ENCODE assay signal across 17 cellular contexts in the genomic region with DNA sequence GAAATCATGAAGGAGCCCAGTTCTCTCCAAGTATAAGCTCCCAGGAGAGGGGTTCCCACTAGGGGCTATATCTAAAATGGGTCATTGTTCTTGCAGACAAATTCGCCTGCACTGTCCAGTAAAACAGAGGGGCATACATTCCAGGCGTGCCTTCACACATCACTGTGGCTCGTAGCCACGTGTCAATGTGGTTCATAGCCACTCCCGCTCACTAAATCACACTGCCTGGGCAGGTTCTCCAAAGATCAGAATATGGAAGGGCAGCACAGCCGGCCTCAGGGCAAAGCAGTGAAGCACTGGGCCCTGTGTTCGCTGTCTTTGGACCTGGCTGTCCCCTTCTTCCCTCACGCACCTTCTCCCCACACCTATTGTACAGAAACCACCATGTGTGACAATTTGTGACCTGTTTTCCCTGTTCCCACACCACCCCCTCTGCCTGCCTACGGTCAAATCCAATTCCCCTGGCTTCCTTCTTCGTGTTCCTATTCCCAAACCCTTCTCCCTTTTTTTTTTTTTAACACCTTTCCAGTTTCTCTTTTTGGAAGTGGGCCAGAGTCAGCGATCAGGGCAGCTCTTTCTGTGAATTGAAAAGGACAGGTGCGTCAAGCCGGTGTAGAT. TPM values are rescaled to one million over a fixed set of nuclear protein-coding genes. Genes with fewer than 3 reads are reported as not detected.
DNase-seq lines count a peak whose midpoint lies in the region; ATAC-seq and TF ChIP-seq lines count a peak whose summit lies in the region.
"Had no signal": no experiment of that assay in that cellular context is flagged by ENCODE, and none has a peak within 500 bp of the region (broad histone marks: within the 10 kb centered on the region; RNA-seq: fewer than 3 reads in every experiment).

No MANE protein-coding gene starts in this region.

- peak overlapping the region; percentile 16 for H3K27ac Mint-ChIP-seq in central memory CD8-positive, alpha-beta T cell (ENCODE audit: low read depth)
- no peak overlapping the region for H3K27ac Mint-ChIP-seq in stimulated activated memory B cell treated with anti-CD40 and anti-IgM and Interleukin-4, amounts not matched to agents 10 μg/mL and 1 μg/mL and 100 μg/mL, for 72 hours

- H3K36me3 Mint-ChIP-seq in activated T-cell treated with anti-CD3 and anti-CD28 coated beads, Interleukin-2, amount 50 U/mL, for 4 hours (ENCODE audit: insufficient read depth), result no peaks in the 10 kb centered on the region
- peaks cover 6% of the 10 kb centered on the region for H3K36me3 Mint-ChIP-seq in central memory CD8-positive, alpha-beta T cell (ENCODE audit: insufficient read depth)
- H3K36me3 Mint-ChIP-seq in stimulated activated memory B cell treated with anti-CD40 and anti-IgM and Interleukin-4, amounts not matched to agents 10 μg/mL and 1 μg/mL and 100 μg/mL, for 72 hours, result no peaks in the 10 kb centered on the region
- H3K36me3 Mint-ChIP-seq: T-cell had no signal

- no peak for DNase-seq in activated T-cell treated with anti-CD3 and anti-CD28 coated beads, Interleukin-2, amount 50 U/mL, for 4 hours
- no peak for DNase-seq in activated T-cell treated with anti-CD3 and anti-CD28 coated beads, Interleukin-2, amount 50 U/mL, for 48 hours
- DNase-seq in NCI-H2171 treated with DMSO at 0.1 percent for 48 hours (lab: John Stamatoyannopoulos, UW) (peak; percentile 20), prostate gland (ENCODE audit: low spot score) (peak; percentile 22), NCI-H1417 treated with DMSO at 0.1 percent for 48 hours (lab: John Stamatoyannopoulos, UW) (no peak)
- no peak for DNase-seq in central memory CD8-positive, alpha-beta T cell (ENCODE audit: low spot score in 2 of 2)
- no peak for DNase-seq in stimulated activated CD4-positive, alpha-beta T cell treated with anti-CD3 and anti-CD28 coated beads, Interleukin-4, amount 100 ng/mL, for 1 hour
- DNase-seq: activated CD4-positive, alpha-beta T cell treated with anti-CD3 and anti-CD28 coated beads for 4 hours; activated effector memory CD4-positive, alpha-beta T cell treated with Interleukin-2 at 50 U/mL for 16 hours; DND-41; MG63; NCI-H2227 treated with DMSO at 0.1 percent for 48 hours; stimulated activated CD4-positive, alpha-beta T cell treated with anti-CD3 and anti-CD28 coated beads, Interleukin-15, amount 100 ng/mL, for 24 hours had no signal

- H3K4me3 Mint-ChIP-seq in activated T-cell treated with anti-CD3 and anti-CD28 coated beads, Interleukin-2, amount 50 U/mL, for 4 hours, result peak overlapping the region; percentile 11
- H3K4me3 Mint-ChIP-seq in central memory CD8-positive, alpha-beta T cell, result peak overlapping the region; percentile 68
- no peak overlapping the region for H3K4me3 Mint-ChIP-seq in stimulated activated memory B cell treated with anti-CD40 and anti-IgM and Interleukin-4, amounts not matched to agents 10 μg/mL and 1 μg/mL and 100 μg/mL, for 72 hours

- H3K27ac ChIP-seq in prostate gland, result no peak overlapping the region
- H3K27ac ChIP-seq: breast epithelium, tibial nerve had no signal

- H3K4me1 Mint-ChIP-seq in activated T-cell treated with anti-CD3 and anti-CD28 coated beads, Interleukin-2, amount 50 U/mL, for 4 hours (ENCODE audit: low read depth), result peaks cover 69% of the 10 kb centered on the region
- peaks cover 69% of the 10 kb centered on the region for H3K4me1 Mint-ChIP-seq in central memory CD8-positive, alpha-beta T cell
- H3K4me1 Mint-ChIP-seq in stimulated activated memory B cell treated with anti-CD40 and anti-IgM and Interleukin-4, amounts not matched to agents 10 μg/mL and 1 μg/mL and 100 μg/mL, for 72 hours, result peaks cover 43% of the 10 kb centered on the region

- H3K27me3 ChIP-seq in prostate gland (replicated peaks; ENCODE audit: insufficient read depth), result no peaks in the 10 kb centered on the region
- H3K27me3 ChIP-seq: breast epithelium, MG63, tibial nerve had no signal

- H3K9me3 ChIP-seq in prostate gland, result no peaks in the 10 kb centered on the region
- H3K9me3 ChIP-seq: breast epithelium, MG63, tibial nerve had no signal

- peaks cover 2% of the 10 kb centered on the region for H3K27me3 Mint-ChIP-seq in activated T-cell treated with anti-CD3 and anti-CD28 coated beads, Interleukin-2, amount 50 U/mL, for 4 hours (ENCODE audit: low read depth)
- no peaks in the 10 kb centered on the region for H3K27me3 Mint-ChIP-seq in central memory CD8-positive, alpha-beta T cell
- H3K27me3 Mint-ChIP-seq in stimulated activated memory B cell treated with anti-CD40 and anti-IgM and Interleukin-4, amounts not matched to agents 10 μg/mL and 1 μg/mL and 100 μg/mL, for 72 hours, result no peaks in the 10 kb centered on the region
- H3K27me3 Mint-ChIP-seq: T-cell had no signal

- TF ChIP-seq CTCF in prostate gland (IDR thresholded peaks at IDR 0.05), result no peak

- WGBS in prostate gland, result 50% methylated on average over 13 of the region's 13 CpGs

- no peak for ATAC-seq in activated T-cell treated with anti-CD3 and anti-CD28 coated beads, Interleukin-2, amount 50 U/mL, for 4 hours
- no peak for ATAC-seq in central memory CD8-positive, alpha-beta T cell (replicated peaks; ENCODE audit: extremely low read depth, poor library complexity, severe bottlenecking)
- no peak for ATAC-seq in stimulated activated memory B cell treated with anti-CD40 and anti-IgM and Interleukin-4, amounts not matched to agents 10 μg/mL and 1 μg/mL and 100 μg/mL, for 72 hours
- ATAC-seq: T-cell had no signal

- H3K36me3 ChIP-seq in prostate gland, result no peaks in the 10 kb centered on the region
- H3K36me3 ChIP-seq: breast epithelium, MG63, tibial nerve had no signal

- no peak overlapping the region for H3K4me3 ChIP-seq in prostate gland
- H3K4me3 ChIP-seq: breast epithelium, MG63, tibial nerve had no signal

- intact Hi-C loops in prostate gland (cut with DNase I), result no loop called here

- no peaks in the 10 kb centered on the region for H3K9me3 Mint-ChIP-seq in activated T-cell treated with anti-CD3 and anti-CD28 coated beads, Interleukin-2, amount 50 U/mL, for 4 hours
- no peaks in the 10 kb centered on the region for H3K9me3 Mint-ChIP-seq in central memory CD8-positive, alpha-beta T cell
- no peaks in the 10 kb centered on the region for H3K9me3 Mint-ChIP-seq in stimulated activated memory B cell treated with anti-CD40 and anti-IgM and Interleukin-4, amounts not matched to agents 10 μg/mL and 1 μg/mL and 100 μg/mL, for 72 hours
- H3K9me3 Mint-ChIP-seq: T-cell had no signal

- H3K4me1 ChIP-seq in prostate gland (replicated peaks), result no peaks in the 10 kb centered on the region
- H3K4me1 ChIP-seq: breast epithelium had no signal

- TF ChIP-seq POLR2A in prostate gland (IDR thresholded peaks at IDR 0.05), result no peak

RNA-seq across cellular contexts. Expression of a gene that starts 26.9 kb away (rescaled TPM):
- total RNA-seq in activated T-cell treated with anti-CD3 and anti-CD28 coated beads, Interleukin-2, amount 50 U/mL, for 4 hours, result 1 to 10 TPM in 2 of 3 donors, under 1 TPM in 1; 0.79 to 1.8 (median 1.7) TPM
- total RNA-seq in prostate gland, result 10 to 100 TPM; 22.7 to 28.3 TPM

Comparison
In these comparisons a context has a peak if more than half of its experiments do, and no peak if none do; other contexts are left out.
1. DNase-seq: peak in NCI-H2171 treated with DMSO at 0.1 percent for 48 hours (single experiment) and prostate gland (single experiment); none in activated T-cell treated with anti-CD3 and anti-CD28 coated beads, Interleukin-2, amount 50 U/mL, for 4 hours (single experiment), activated T-cell treated with anti-CD3 and anti-CD28 coated beads, Interleukin-2, amount 50 U/mL, for 48 hours (0 of 2), central memory CD8-positive, alpha-beta T cell (0 of 2), stimulated activated CD4-positive, alpha-beta T cell treated with anti-CD3 and anti-CD28 coated beads, Interleukin-4, amount 100 ng/mL, for 1 hour (single experiment) and NCI-H1417 treated with DMSO at 0.1 percent for 48 hours (single experiment).
2. RNA of a gene that starts 26.9 kb away (total RNA-seq): 22.7 to 28.3 TPM in prostate gland; 0.79 to 1.8 TPM in activated T-cell treated with anti-CD3 and anti-CD28 coated beads, Interleukin-2, amount 50 U/mL, for 4 hours; every median in the first group is over 4 times any median in the second.